ENCODE assay signal across 1 cellular context in genomic region chr15:80161473-80162016, GRCh38.
TF ChIP-seq lines count a peak whose summit lies in the region.

No MANE protein-coding gene starts in this region.

TF ChIP-seq in K562, 482 proteins besides CTCF, POLR2A, EP300 and RAD21:
- TF ChIP-seq RREB1 (CRISPR knock-in tag; IDR thresholded peaks at IDR 0.05) (no peak), TEAD2 (tag; IDR thresholded peaks at IDR 0.05) (no peak), FOXO4 (CRISPR knock-in tag; IDR thresholded peaks at IDR 0.05) (no peak), RUNX1 (IDR thresholded peaks at IDR 0.05; ENCODE audit: low read depth) (no peak), NCOA6 (IDR thresholded peaks at IDR 0.05) (no peak), PHF8 (IDR thresholded peaks at IDR 0.05; ENCODE audit: borderline replicate concordance, low read length) (no peak), MCM7 (IDR thresholded peaks at IDR 0.05) (no peak), THRAP3 (IDR thresholded peaks at IDR 0.05; ENCODE audit: borderline replicate concordance) (no peak), ERF (CRISPR knock-in tag; IDR thresholded peaks at IDR 0.05) (no peak), SMAD2 (IDR thresholded peaks at IDR 0.05; ENCODE audit: low read depth, low read length) (no peak), MYC (IDR thresholded peaks at IDR 0.05; ENCODE audit: low read depth, low read length) (no peak), MYC (CRISPR knock-in tag; IDR thresholded peaks at IDR 0.05; ENCODE audit: borderline replicate concordance, low read depth) (no peak)
TF ChIP-seq in K562: peak in this region for 0.
